2 cellular contexts compared by ENCODE assay signal in genomic region chr5:160193790-160194189, GRCh38. TPM values are rescaled to one million over a fixed set of nuclear protein-coding genes. Genes with fewer than 3 reads are reported as not detected.
"Had no signal": no experiment of that assay in that cellular context is flagged by ENCODE, and none has a peak within 500 bp of the region (broad histone marks: within the 10 kb centered on the region; RNA-seq: fewer than 3 reads in every experiment).

No MANE protein-coding gene starts in this region.

RNA-seq across cellular contexts. Expression of gene FABP6, which starts 35.5 kb away (rescaled TPM):
- total RNA-seq: PC-3, SJSA1 had no signal
